18 cellular contexts compared by ENCODE assay signal in the genomic region with DNA sequence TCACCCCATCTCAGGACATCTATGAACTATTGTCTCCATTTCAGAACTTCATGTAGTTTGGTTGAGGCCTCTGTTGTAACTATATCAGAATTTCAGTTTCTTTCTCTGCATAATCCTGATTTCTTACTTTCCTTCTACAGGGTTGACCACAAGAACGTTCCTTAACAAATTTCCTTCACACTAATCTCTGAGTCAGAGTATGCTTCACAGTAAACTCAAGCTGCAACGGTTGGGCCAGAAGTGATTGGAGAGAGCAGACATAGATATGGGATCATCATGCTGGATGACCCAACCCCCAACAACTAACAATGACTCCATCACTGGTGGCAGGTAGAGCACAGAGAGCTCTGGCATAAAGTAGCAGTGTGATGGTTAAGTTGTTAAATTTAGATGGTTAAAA.
A peak's percentile ranks its signal among the peaks of the same experiment; 100 is the strongest.
DNase-seq lines count a peak whose midpoint lies in the region; ATAC-seq lines count a peak whose summit lies in the region.
"Had no signal": no experiment of that assay in that cellular context is flagged by ENCODE, and none has a peak within 500 bp of the region (broad histone marks: within the 10 kb centered on the region; RNA-seq: fewer than 3 reads in every experiment).

No MANE protein-coding gene starts in this region.

- peak; percentile 32 for DNase-seq in ACHN
- DNase-seq in HT1080 (ENCODE audit: low read depth): peak; percentile 96
- DNase-seq in amniotic stem cell (lab: John Stamatoyannopoulos, UW): peak; percentile 6
- DNase-seq in glomerular visceral epithelial cell (ENCODE audit: extremely low spot score): peak; percentile 76
- DNase-seq in iPS-NIHi7 (ENCODE audit: extremely low spot score): no peak
- DNase-seq in DMS153 treated with DMSO at 0.1 percent for 48 hours (lab: John Stamatoyannopoulos, UW; ENCODE audit: unreplicated experiment): no peak
- DNase-seq in stimulated activated CD4-positive, alpha-beta T cell treated with anti-CD3 and anti-CD28 coated beads, Interleukin-4, amount 100 ng/mL, for 1 hour: no peak
- DNase-seq: activated CD4-positive, alpha-beta T cell treated with anti-CD3 and anti-CD28 coated beads, Interleukin-2, amount 10 ng/mL, durations not matched to agents 7 days and 5 days; AML-193; amygdala; DMS153; effector memory CD4-positive, alpha-beta T cell; GOT3; lower lobe of right lung; nucleus accumbens; transverse colon had no signal

- no peak for ATAC-seq in GM18498 (IDR thresholded peaks at IDR 0.05; ENCODE audit: unreplicated experiment)
- ATAC-seq: GM12878, lower lobe of right lung had no signal

- in situ Hi-C loops in ACHN (cut with HindIII; ENCODE audit: low pct_ligation_motif_present, low pct_unique_long_range_greater_than_20kb, low sequenced_read_pairs): no loop called here

Comparison
In these comparisons a context has a peak if more than half of its experiments do, and no peak if none do; other contexts are left out.
1. DNase-seq: peak in ACHN (single experiment), HT1080 (single experiment), amniotic stem cell (single experiment) and glomerular visceral epithelial cell (single experiment); none in iPS-NIHi7 (single experiment), DMS153 treated with DMSO at 0.1 percent for 48 hours (single experiment) and stimulated activated CD4-positive, alpha-beta T cell treated with anti-CD3 and anti-CD28 coated beads, Interleukin-4, amount 100 ng/mL, for 1 hour (single experiment).